In genomic region chr9:114249424-114250234, GRCh38 we compare ENCODE assay signal across 16 cellular contexts.
A peak's percentile ranks its signal among the peaks of the same experiment; 100 is the strongest.
DNase-seq lines count a peak whose midpoint lies in the region; TF ChIP-seq lines count a peak whose summit lies in the region.
"Had no signal": no experiment of that assay in that cellular context is flagged by ENCODE, and none has a peak within 500 bp of the region (broad histone marks: within the 10 kb centered on the region; RNA-seq: fewer than 3 reads in every experiment).

No MANE protein-coding gene starts in this region.

- H3K4me3 Mint-ChIP-seq in HFFc6: peak overlapping the region; percentile 68; the same call in 1 of the 2 replicates
- H3K4me3 Mint-ChIP-seq: activated CD4-positive, alpha-beta memory T cell treated with anti-CD3 and anti-CD28 coated beads, Interleukin-2, amount 10 ng/mL, durations not matched to agents 7 days and 5 days; activated naive CD8-positive, alpha-beta T cell treated with anti-CD3 and anti-CD28 coated beads, Interleukin-2, amount 50 U/mL, for 24 hours; CD8-positive, alpha-beta memory T cell had no signal

- peak overlapping the region in 37 of 59 donors; percentile 1 to 53 (median 28) for H3K4me3 ChIP-seq in dorsolateral prefrontal cortex
- no peak overlapping the region for H3K4me3 ChIP-seq in liver (ENCODE audit: low read depth in 1 of 3, low read length in 3 of 3)
- H3K4me3 ChIP-seq in skin epidermis: no peak overlapping the region
- H3K4me3 ChIP-seq: spleen had no signal

- in situ Hi-C loops in ACHN (cut with HindIII; ENCODE audit: low pct_ligation_motif_present, low pct_unique_long_range_greater_than_20kb, low sequenced_read_pairs): no loop called here

- WGBS in liver: 74% methylated on average over 21 of the region's 21 CpGs

- DNase-seq in HFFc6 (no peak), dorsolateral prefrontal cortex (no peak), NCI-H2227 treated with DMSO at 0.1 percent for 48 hours (lab: John Stamatoyannopoulos, UW) (no peak), NCI-H146 treated with DMSO at 0.1 percent for 48 hours (lab: John Stamatoyannopoulos, UW; ENCODE audit: unreplicated experiment) (no peak), ACHN (no peak), NCI-H2029 treated with DMSO at 0.1 percent for 48 hours (lab: John Stamatoyannopoulos, UW) (no peak)
- DNase-seq: activated CD4-positive, alpha-beta memory T cell treated with anti-CD3 and anti-CD28 coated beads, Interleukin-2, amount 10 ng/mL, durations not matched to agents 7 days and 5 days; activated naive CD8-positive, alpha-beta T cell treated with anti-CD3 and anti-CD28 coated beads, Interleukin-2, amount 50 U/mL, for 24 hours; CD8-positive, alpha-beta memory T cell; mesendoderm; NCI-H2107; NCI-H526 treated with DMSO at 0.1 percent for 48 hours; spleen; SW 1271 had no signal

- H3K27me3 ChIP-seq in dorsolateral prefrontal cortex (no peaks in the 10 kb centered on the region), liver (ENCODE audit: control insufficient read depth in 4 of 4, insufficient read depth in 4 of 4, low read length in 3 of 4) (no peaks in the 10 kb centered on the region)
- H3K27me3 ChIP-seq: spleen had no signal

- TF ChIP-seq CTCF in HFFc6 (IDR thresholded peaks at IDR 0.05) (no peak), dorsolateral prefrontal cortex (IDR thresholded peaks at IDR 0.05 in 54 of 56, conservative IDR thresholded peaks at IDR 0.05 in 2 of 56; ENCODE audit: low read depth in 1 of 56, partially characterized antibody in 56 of 56) (peak in 1 of 56 donors; percentile 12), liver (IDR thresholded peaks at IDR 0.05; ENCODE audit: low read depth, low read length, missing input control) (no peak)

- no peak for TF ChIP-seq RAD21 in liver (IDR thresholded peaks at IDR 0.05)

- H3K4me1 ChIP-seq in liver (ENCODE audit: control insufficient read depth in 4 of 4, insufficient read depth in 4 of 4, low read length in 3 of 4): peaks cover 7 to 28% (median 21%) of the 10 kb centered on the region in 4 donors

- H3K9me3 ChIP-seq in liver (ENCODE audit: control insufficient read depth in 4 of 4, low read length in 3 of 4): no peaks in the 10 kb centered on the region
- H3K9me3 ChIP-seq: spleen had no signal

- H3K27ac ChIP-seq in dorsolateral prefrontal cortex (peak overlapping the region in 26 of 59 donors; percentile 2 to 72 (median 42)), liver (ENCODE audit: low read depth in 1 of 2, low read length in 2 of 2) (peak overlapping the region in 1 of 2 donors; percentile 15), skin epidermis (peak overlapping the region in 14 of 21 experiments; percentile 12 to 67 (median 48))
- H3K27ac ChIP-seq: spleen had no signal

- no peaks in the 10 kb centered on the region for H3K9me3 Mint-ChIP-seq in HFFc6
- H3K9me3 Mint-ChIP-seq: activated CD4-positive, alpha-beta memory T cell treated with anti-CD3 and anti-CD28 coated beads, Interleukin-2, amount 10 ng/mL, durations not matched to agents 7 days and 5 days; activated naive CD8-positive, alpha-beta T cell treated with anti-CD3 and anti-CD28 coated beads, Interleukin-2, amount 50 U/mL, for 24 hours; CD8-positive, alpha-beta memory T cell had no signal

- peaks cover 0 to 13% (median 6%) of the 10 kb centered on the region in 4 donors for H3K36me3 ChIP-seq in liver (ENCODE audit: control insufficient read depth in 4 of 4, insufficient read depth in 3 of 4, low read depth in 1 of 4, low read length in 3 of 4)
- H3K36me3 ChIP-seq: spleen had no signal

- H3K4me1 Mint-ChIP-seq in HFFc6 (ENCODE audit: low read depth): peaks cover 15% of the 10 kb centered on the region
- H3K4me1 Mint-ChIP-seq: activated CD4-positive, alpha-beta memory T cell treated with anti-CD3 and anti-CD28 coated beads, Interleukin-2, amount 10 ng/mL, durations not matched to agents 7 days and 5 days; activated naive CD8-positive, alpha-beta T cell treated with anti-CD3 and anti-CD28 coated beads, Interleukin-2, amount 50 U/mL, for 24 hours; CD8-positive, alpha-beta memory T cell had no signal

- H3K27me3 Mint-ChIP-seq in HFFc6 (ENCODE audit: insufficient read depth): no peaks in the 10 kb centered on the region; the same call in 1 of the 2 replicates
- H3K27me3 Mint-ChIP-seq: activated CD4-positive, alpha-beta memory T cell treated with anti-CD3 and anti-CD28 coated beads, Interleukin-2, amount 10 ng/mL, durations not matched to agents 7 days and 5 days had no signal

- H3K36me3 Mint-ChIP-seq in HFFc6 (ENCODE audit: low read depth): peaks cover 13% of the 10 kb centered on the region; the same call in 1 of the 2 replicates
- H3K36me3 Mint-ChIP-seq: CD8-positive, alpha-beta memory T cell had no signal

- intact Hi-C loops in dorsolateral prefrontal cortex (cut with DNase I): loop anchor here in 1 of 2 donors (5.0 kb wide), 1 partner anchor 38 kb away; no protein-coding TSS in a partner anchor

- H3K27ac Mint-ChIP-seq in HFFc6: peak overlapping the region; percentile 87
- H3K27ac Mint-ChIP-seq: activated CD4-positive, alpha-beta memory T cell treated with anti-CD3 and anti-CD28 coated beads, Interleukin-2, amount 10 ng/mL, durations not matched to agents 7 days and 5 days; activated naive CD8-positive, alpha-beta T cell treated with anti-CD3 and anti-CD28 coated beads, Interleukin-2, amount 50 U/mL, for 24 hours; CD8-positive, alpha-beta memory T cell had no signal

- no peak overlapping the region for H3K9ac ChIP-seq in liver (ENCODE audit: low read depth in 1 of 2, low read length in 2 of 2)

TF ChIP-seq in liver, 16 proteins besides CTCF, POLR2A, EP300 and RAD21:
- TF ChIP-seq, protein P1, sequence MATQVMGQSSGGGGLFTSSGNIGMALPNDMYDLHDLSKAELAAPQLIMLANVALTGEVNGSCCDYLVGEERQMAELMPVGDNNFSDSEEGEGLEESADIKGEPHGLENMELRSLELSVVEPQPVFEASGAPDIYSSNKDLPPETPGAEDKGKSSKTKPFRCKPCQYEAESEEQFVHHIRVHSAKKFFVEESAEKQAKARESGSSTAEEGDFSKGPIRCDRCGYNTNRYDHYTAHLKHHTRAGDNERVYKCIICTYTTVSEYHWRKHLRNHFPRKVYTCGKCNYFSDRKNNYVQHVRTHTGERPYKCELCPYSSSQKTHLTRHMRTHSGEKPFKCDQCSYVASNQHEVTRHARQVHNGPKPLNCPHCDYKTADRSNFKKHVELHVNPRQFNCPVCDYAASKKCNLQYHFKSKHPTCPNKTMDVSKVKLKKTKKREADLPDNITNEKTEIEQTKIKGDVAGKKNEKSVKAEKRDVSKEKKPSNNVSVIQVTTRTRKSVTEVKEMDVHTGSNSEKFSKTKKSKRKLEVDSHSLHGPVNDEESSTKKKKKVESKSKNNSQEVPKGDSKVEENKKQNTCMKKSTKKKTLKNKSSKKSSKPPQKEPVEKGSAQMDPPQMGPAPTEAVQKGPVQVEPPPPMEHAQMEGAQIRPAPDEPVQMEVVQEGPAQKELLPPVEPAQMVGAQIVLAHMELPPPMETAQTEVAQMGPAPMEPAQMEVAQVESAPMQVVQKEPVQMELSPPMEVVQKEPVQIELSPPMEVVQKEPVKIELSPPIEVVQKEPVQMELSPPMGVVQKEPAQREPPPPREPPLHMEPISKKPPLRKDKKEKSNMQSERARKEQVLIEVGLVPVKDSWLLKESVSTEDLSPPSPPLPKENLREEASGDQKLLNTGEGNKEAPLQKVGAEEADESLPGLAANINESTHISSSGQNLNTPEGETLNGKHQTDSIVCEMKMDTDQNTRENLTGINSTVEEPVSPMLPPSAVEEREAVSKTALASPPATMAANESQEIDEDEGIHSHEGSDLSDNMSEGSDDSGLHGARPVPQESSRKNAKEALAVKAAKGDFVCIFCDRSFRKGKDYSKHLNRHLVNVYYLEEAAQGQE (IDR thresholded peaks at IDR 0.05): no peak
- TF ChIP-seq FOXA1 (IDR thresholded peaks at IDR 0.05): peak; percentile 19

Comparison
In these comparisons a context has a peak if more than half of its experiments do, and no peak if none do; other contexts are left out.
1. H3K4me3 ChIP-seq: peak in dorsolateral prefrontal cortex (37 of 59); none in liver (0 of 3) and skin epidermis (0 of 7).